25 cellular contexts compared by ENCODE assay signal in the genomic region with DNA sequence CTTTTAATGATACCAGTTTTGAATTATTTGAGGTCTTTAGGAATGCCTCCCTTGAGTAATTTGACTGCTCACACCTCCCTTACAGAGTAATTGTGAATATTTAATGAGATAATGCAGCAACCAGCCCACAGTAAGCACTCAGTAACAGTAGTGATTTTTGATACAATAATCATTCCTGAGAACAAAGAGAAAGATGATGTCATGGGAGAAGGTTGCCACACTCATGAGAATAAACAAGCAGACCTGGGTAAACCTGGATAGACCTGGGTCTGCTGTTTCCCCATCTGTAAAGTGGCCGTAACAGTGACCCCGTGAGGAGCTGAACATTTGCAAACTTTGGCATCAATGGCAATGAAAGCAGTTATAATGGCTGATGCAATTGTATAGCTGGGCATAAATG. TPM values are rescaled to one million over a fixed set of nuclear protein-coding genes. Genes with fewer than 3 reads are reported as not detected.
"Had no signal": no experiment of that assay in that cellular context is flagged by ENCODE, and none has a peak within 500 bp of the region (broad histone marks: within the 10 kb centered on the region; RNA-seq: fewer than 3 reads in every experiment).

No MANE protein-coding gene starts in this region.

- DNase-seq: dermis blood vessel endothelial cell; dorsolateral prefrontal cortex; effector CD4-positive, alpha-beta T cell; effector memory CD4-positive, alpha-beta T cell; erythroblast; esophagus squamous epithelium; foreskin fibroblast; foreskin melanocyte; gastrocnemius medialis; glutamatergic neuron; head of caudate nucleus; hypothalamus; immature natural killer cell; left cardiac atrium; left lung; left ventricle myocardium superior; lower lobe of right lung; mesenchymal stem cell; mucosa of descending colon; naive B cell had no signal

- H3K27me3 ChIP-seq: dorsolateral prefrontal cortex, gastrocnemius medialis had no signal

- ATAC-seq: esophagus mucosa, gastrocnemius medialis, left cardiac atrium, left lung, left ventricle myocardium superior, lower lobe of right lung, mucosa of descending colon had no signal

- H3K4me3 ChIP-seq: coronary artery, dorsolateral prefrontal cortex, esophagus squamous epithelium, gastrocnemius medialis, hepatocyte, left lung, lower lobe of right lung, mucosa of descending colon had no signal

- H3K9me3 ChIP-seq: esophagus squamous epithelium, gastrocnemius medialis, left lung, lower lobe of right lung, mucosa of descending colon had no signal

- H3K36me3 ChIP-seq: esophagus squamous epithelium, gastrocnemius medialis, left lung, lower lobe of right lung had no signal

- H3K27ac ChIP-seq: coronary artery, dorsolateral prefrontal cortex, epithelial cell of prostate, esophagus squamous epithelium, gastrocnemius medialis, hepatocyte, left lung, lower lobe of right lung had no signal

RNA-seq across cellular contexts. Expression of a gene that starts 4.2 kb away (rescaled TPM):
- total RNA-seq: kidney epithelial cell had no signal
- polyA plus RNA-seq: immature natural killer cell had no signal
